ENCODE assay signal across 18 cellular contexts in the genomic region with DNA sequence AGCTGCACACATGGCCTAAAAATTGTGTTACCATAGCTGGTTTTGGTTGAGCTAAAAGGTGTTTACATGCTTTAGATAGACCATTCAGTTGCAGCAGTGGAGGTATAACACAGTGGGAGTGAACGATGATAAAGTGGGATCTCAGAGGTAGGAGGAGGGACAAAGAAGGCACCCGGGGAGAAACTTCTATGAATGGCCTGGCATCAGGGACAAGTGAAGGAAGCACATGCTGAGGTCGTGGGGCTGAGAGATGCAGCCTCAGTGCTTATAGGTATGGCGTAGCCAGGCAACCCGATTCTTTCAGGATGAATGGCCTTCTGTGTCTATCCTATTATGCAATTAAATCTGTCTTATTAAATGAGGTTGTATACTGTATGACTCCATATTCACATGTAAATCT.
"Had no signal": no experiment of that assay in that cellular context is flagged by ENCODE, and none has a peak within 500 bp of the region (broad histone marks: within the 10 kb centered on the region; RNA-seq: fewer than 3 reads in every experiment).

No MANE protein-coding gene starts in this region.

- H3K36me3 Mint-ChIP-seq: immature natural killer cell, type B pancreatic cell had no signal

- H3K9me3 ChIP-seq: psoas muscle, right lobe of liver, suprapubic skin had no signal

- H3K36me3 ChIP-seq: right lobe of liver, suprapubic skin had no signal

- H3K9me3 Mint-ChIP-seq: immature natural killer cell, nephron progenitor cell, type B pancreatic cell had no signal

- H3K27me3 ChIP-seq: dorsolateral prefrontal cortex, right lobe of liver, suprapubic skin had no signal

- H3K4me3 Mint-ChIP-seq: activated CD8-positive, alpha-beta T cell treated with anti-CD3 and anti-CD28 coated beads, Interleukin-2, amount 10 ng/mL, durations not matched to agents 7 days and 5 days; immature natural killer cell; nephron progenitor cell; type B pancreatic cell had no signal

- ATAC-seq: activated CD8-positive, alpha-beta T cell treated with anti-CD3 and anti-CD28 coated beads, Interleukin-2, amount 10 ng/mL, durations not matched to agents 7 days and 5 days; left cardiac atrium; psoas muscle; right lobe of liver had no signal

- H3K4me1 ChIP-seq: psoas muscle, right lobe of liver had no signal

- H3K27ac Mint-ChIP-seq: activated CD8-positive, alpha-beta T cell treated with anti-CD3 and anti-CD28 coated beads, Interleukin-2, amount 10 ng/mL, durations not matched to agents 7 days and 5 days; immature natural killer cell; nephron progenitor cell; type B pancreatic cell had no signal

- FAIRE-seq: astrocyte had no signal

- H3K27ac ChIP-seq: dorsolateral prefrontal cortex, psoas muscle, right lobe of liver, suprapubic skin had no signal

- H3K4me3 ChIP-seq: dorsolateral prefrontal cortex, lung, psoas muscle, right lobe of liver, suprapubic skin had no signal

- DNase-seq: activated CD4-positive, alpha-beta T cell treated with anti-CD3 and anti-CD28 coated beads for 1 hour; activated CD8-positive, alpha-beta memory T cell treated with anti-CD3 and anti-CD28 coated beads, Interleukin-2, amount 50 U/mL, for 48 hours; activated CD8-positive, alpha-beta T cell treated with anti-CD3 and anti-CD28 coated beads, Interleukin-2, amount 10 ng/mL, durations not matched to agents 7 days and 5 days; activated naive CD4-positive, alpha-beta T cell treated with Interleukin-2 at 50 U/mL for 16 hours; dorsolateral prefrontal cortex; hippocampal formation; immature natural killer cell; left cardiac atrium; nephron progenitor cell; psoas muscle; right lobe of liver; stimulated activated CD4-positive, alpha-beta T cell treated with anti-CD3 and anti-CD28 coated beads, Interleukin-2, amount 100 ng/mL, for 24 hours; stimulated activated naive CD4-positive, alpha-beta T cell treated with Interleukin-2 at 50 U/mL for 16 hours; T-helper 9 cell had no signal
